Comparison of ENCODE assay signal across 17 cellular contexts in the genomic region with DNA sequence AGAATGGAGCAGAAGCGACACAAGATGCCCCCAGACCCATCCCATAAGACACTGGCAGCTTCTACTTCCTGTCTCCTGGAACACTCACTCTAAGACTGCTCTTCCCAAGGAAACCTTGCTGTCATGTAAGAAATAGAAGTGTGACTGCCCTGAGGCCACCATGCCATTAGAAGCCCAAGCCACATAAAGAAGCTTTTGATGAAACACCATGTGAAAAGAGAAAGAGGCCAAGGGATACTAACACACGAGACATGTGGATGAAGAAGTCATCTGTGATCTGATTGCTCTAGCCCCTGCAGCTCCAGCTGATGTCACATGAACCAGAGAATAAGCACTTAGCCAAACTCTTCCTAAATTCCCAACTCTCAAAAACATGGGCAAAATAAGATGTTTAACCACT.
"Had no signal": no experiment of that assay in that cellular context is flagged by ENCODE, and none has a peak within 500 bp of the region (broad histone marks: within the 10 kb centered on the region; RNA-seq: fewer than 3 reads in every experiment).

No MANE protein-coding gene starts in this region.

- DNase-seq: cortex of kidney; dorsolateral prefrontal cortex; effector CD8-positive, alpha-beta T cell; foreskin keratinocyte; head of caudate nucleus; kidney; left cardiac atrium; left ventricle myocardium inferior; lower lobe of right lung; natural killer cell; posterior cingulate gyrus; sigmoid colon; stimulated activated CD4-positive, alpha-beta T cell treated with anti-CD3 and anti-CD28 coated beads, Interleukin-12 subunit alpha, Interleukin-12 subunit beta, amount 100 ng/mL, for 4 hours; stimulated activated naive CD4-positive, alpha-beta T cell treated with Interleukin-2 at 50 U/mL for 16 hours had no signal

- H3K4me3 ChIP-seq: dorsolateral prefrontal cortex, hepatocyte, left ventricle myocardium inferior, lower lobe of right lung, sigmoid colon, skin epidermis had no signal

- H3K4me1 ChIP-seq: foreskin keratinocyte, left ventricle myocardium inferior, lower lobe of right lung, sigmoid colon had no signal

- H3K27me3 ChIP-seq: dorsolateral prefrontal cortex, foreskin keratinocyte, hepatocyte, sigmoid colon had no signal

- H3K36me3 ChIP-seq: left ventricle myocardium inferior, lower lobe of right lung, sigmoid colon had no signal

- H3K27ac ChIP-seq: dorsolateral prefrontal cortex, epithelial cell of prostate, foreskin keratinocyte, hepatocyte, left ventricle myocardium inferior, lower lobe of right lung, sigmoid colon, skin epidermis had no signal

- H3K9me3 ChIP-seq: lower lobe of right lung, sigmoid colon had no signal
